In the genomic region with DNA sequence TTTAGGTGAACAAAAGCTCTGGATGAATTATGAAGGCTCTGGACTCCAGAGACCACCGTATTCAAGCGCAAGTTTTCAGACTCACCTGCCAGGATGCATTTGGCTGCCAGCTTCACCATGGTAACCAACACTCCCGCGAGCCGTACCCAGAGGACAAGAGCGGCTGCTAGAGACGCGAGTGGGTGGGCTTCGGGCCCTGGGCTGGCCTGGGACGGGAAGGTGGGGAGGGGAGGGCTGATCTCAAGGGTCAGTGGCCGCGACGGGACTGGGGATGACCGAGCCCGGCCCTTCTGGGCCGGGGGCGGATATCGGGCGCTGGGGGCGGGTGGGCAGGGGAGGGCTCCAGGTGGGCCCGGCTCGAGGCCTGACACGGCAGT, we compare ENCODE assay signal across 8 cellular contexts. TPM values are rescaled to one million over a fixed set of nuclear protein-coding genes. Genes with fewer than 3 reads are reported as not detected.
A peak's percentile ranks its signal among the peaks of the same experiment; 100 is the strongest.
DNase-seq lines count a peak whose midpoint lies in the region; ATAC-seq lines count a peak whose summit lies in the region.

No MANE protein-coding gene starts in this region.

- peaks cover 26% of the 10 kb centered on the region for H3K4me1 Mint-ChIP-seq in activated CD4-positive, alpha-beta T cell treated with anti-CD3 and anti-CD28 coated beads for 36 hours

- no peaks in the 10 kb centered on the region for H3K36me3 Mint-ChIP-seq in activated CD4-positive, alpha-beta T cell treated with anti-CD3 and anti-CD28 coated beads for 36 hours (ENCODE audit: low read depth)

- H3K27ac ChIP-seq in HUES6 (ENCODE audit: low read depth, low read length) (no peak overlapping the region), substantia nigra (ENCODE audit: low read depth, low read length, poor library complexity, severe bottlenecking) (peak overlapping the region; percentile 62)

- CTCF ChIA-PET in activated CD4-positive, alpha-beta T cell treated with anti-CD3 and anti-CD28 coated beads for 36 hours (lab: Charles Lee): interaction anchor here (0.6 to 5.5 kb wide), 17 partner anchors 16 to 1129 kb away, joined by 3 to 39 read pairs (median 3); partner anchors contain the start of genes EIF3D and KCTD17

- H3K9me3 ChIP-seq in HUES6 (ENCODE audit: control insufficient read depth, insufficient read depth, low read depth, low read length) (peaks cover 28% of the 10 kb centered on the region), mucosa of stomach (ENCODE audit: control insufficient read depth, low read length) (no peaks in the 10 kb centered on the region)

- peak overlapping the region; percentile 82 for H3K27ac Mint-ChIP-seq in activated CD4-positive, alpha-beta T cell treated with anti-CD3 and anti-CD28 coated beads for 36 hours

- POLR2A ChIA-PET in activated CD4-positive, alpha-beta T cell treated with anti-CD3 and anti-CD28 coated beads for 36 hours (lab: Charles Lee): interaction anchor here (0.6 to 1.4 kb wide), 7 partner anchors 10 to 1072 kb away, joined by 3 to 17 read pairs (median 5); partner anchors contain the start of genes EIF3D, IL2RB and NCF4

- no peaks in the 10 kb centered on the region for H3K27me3 Mint-ChIP-seq in activated CD4-positive, alpha-beta T cell treated with anti-CD3 and anti-CD28 coated beads for 36 hours

- H3K4me1 ChIP-seq in HUES6 (ENCODE audit: control insufficient read depth, insufficient read depth, low read length): peaks cover 9% of the 10 kb centered on the region
- H3K4me1 ChIP-seq in mucosa of stomach (ENCODE audit: control insufficient read depth, insufficient read depth, low read length): peaks cover 4% of the 10 kb centered on the region

- H3K27me3 ChIP-seq in HUES6 (ENCODE audit: control insufficient read depth, insufficient read depth, low read length) (peaks cover 10% of the 10 kb centered on the region), mucosa of stomach (ENCODE audit: control insufficient read depth, insufficient read depth, low read length) (no peaks in the 10 kb centered on the region)

- H3K9ac ChIP-seq in HUES6 (ENCODE audit: low read length) (peak overlapping the region; percentile 58), mucosa of stomach (ENCODE audit: low read length) (peak overlapping the region; percentile 81)

- H3K4me3 Mint-ChIP-seq in activated CD4-positive, alpha-beta T cell treated with anti-CD3 and anti-CD28 coated beads for 36 hours: peak overlapping the region; percentile 84

- H3K36me3 ChIP-seq in HUES6 (ENCODE audit: control insufficient read depth, insufficient read depth, low read length): 0 out of 2 replicates have a peak, but pooled peaks cover 5% of the 10 kb centered on the region
- no peaks in the 10 kb centered on the region for H3K36me3 ChIP-seq in mucosa of stomach (ENCODE audit: control insufficient read depth, insufficient read depth, low read length)

- DNase-seq in activated CD4-positive, alpha-beta T cell treated with anti-CD3 and anti-CD28 coated beads for 36 hours: peak; percentile 63
- peak; percentile 29 for DNase-seq in effector CD8-positive, alpha-beta T cell (lab: John Stamatoyannopoulos, UW)
- DNase-seq in substantia nigra (lab: John Stamatoyannopoulos, UW) (peak in 15 of 49 donors; percentile 40 to 82 (median 56)), NCI-H1694 treated with DMSO at 0.1 percent for 48 hours (lab: John Stamatoyannopoulos, UW) (no peak), HPDE6-E6E7 (ENCODE audit: extremely low spot score) (no peak)

- no peaks in the 10 kb centered on the region for H3K9me3 Mint-ChIP-seq in activated CD4-positive, alpha-beta T cell treated with anti-CD3 and anti-CD28 coated beads for 36 hours (ENCODE audit: low read depth)

- H3K4me3 ChIP-seq in HUES6 (ENCODE audit: low read depth, low read length): peak overlapping the region; percentile 89
- peak overlapping the region; percentile 46 for H3K4me3 ChIP-seq in mucosa of stomach (ENCODE audit: low read length)

- intact Hi-C loops in activated CD4-positive, alpha-beta T cell treated with anti-CD3 and anti-CD28 coated beads for 36 hours (cut with DNase I, micrococcal nuclease): loop anchor here in 1 of 2 experiments (5.0 kb wide), 1 partner anchor 277 kb away; the partner anchor contains the start of gene KCTD17

- peak; percentile 2 for ATAC-seq in GM19351 (IDR thresholded peaks at IDR 0.05; ENCODE audit: unreplicated experiment)
- no peak for ATAC-seq in activated CD4-positive, alpha-beta T cell treated with anti-CD3 and anti-CD28 coated beads for 36 hours

RNA-seq across cellular contexts. Expression of gene IFT27, which starts 0.3 kb away (rescaled TPM):
- total RNA-seq in activated CD4-positive, alpha-beta T cell treated with anti-CD3 and anti-CD28 coated beads for 36 hours: 10 to 100 TPM; 14.9 to 21.6 TPM

RNA-seq across cellular contexts. Expression of gene PVALB, which starts 41.3 kb away (rescaled TPM):
- total RNA-seq in activated CD4-positive, alpha-beta T cell treated with anti-CD3 and anti-CD28 coated beads for 36 hours: not detected

Comparison
In these comparisons a context has a peak if more than half of its experiments do, and no peak if none do; other contexts are left out.
1. DNase-seq: peak in activated CD4-positive, alpha-beta T cell treated with anti-CD3 and anti-CD28 coated beads for 36 hours (single experiment) and effector CD8-positive, alpha-beta T cell (single experiment); none in NCI-H1694 treated with DMSO at 0.1 percent for 48 hours (single experiment) and HPDE6-E6E7 (single experiment).